Comparison of ENCODE assay signal across 1 cellular context in genomic region chr1:84344286-84344685, GRCh38.
TF ChIP-seq lines count a peak whose summit lies in the region.

No MANE protein-coding gene starts in this region.

TF ChIP-seq in H1, 55 proteins besides CTCF, POLR2A, EP300 and RAD21:
- 0 out of 2 replicates have a peak, but pooled peaks have one; percentile 14 for TF ChIP-seq EGR1 (IDR thresholded peaks at IDR 0.05; ENCODE audit: borderline replicate concordance, low read depth, low read length)
- TF ChIP-seq RFX5 (IDR thresholded peaks at IDR 0.05; ENCODE audit: borderline replicate concordance, low read depth, low read length): no peak
- TF ChIP-seq CTBP2 (IDR thresholded peaks at IDR 0.05; ENCODE audit: borderline replicate concordance, insufficient read depth, insufficient read length, low read length): no peak
- TF ChIP-seq YY1 (IDR thresholded peaks at IDR 0.05; ENCODE audit: low read depth, low read length): no peak
- no peak for TF ChIP-seq SIRT6 (IDR thresholded peaks at IDR 0.05; ENCODE audit: low read length)
